In the genomic region with DNA sequence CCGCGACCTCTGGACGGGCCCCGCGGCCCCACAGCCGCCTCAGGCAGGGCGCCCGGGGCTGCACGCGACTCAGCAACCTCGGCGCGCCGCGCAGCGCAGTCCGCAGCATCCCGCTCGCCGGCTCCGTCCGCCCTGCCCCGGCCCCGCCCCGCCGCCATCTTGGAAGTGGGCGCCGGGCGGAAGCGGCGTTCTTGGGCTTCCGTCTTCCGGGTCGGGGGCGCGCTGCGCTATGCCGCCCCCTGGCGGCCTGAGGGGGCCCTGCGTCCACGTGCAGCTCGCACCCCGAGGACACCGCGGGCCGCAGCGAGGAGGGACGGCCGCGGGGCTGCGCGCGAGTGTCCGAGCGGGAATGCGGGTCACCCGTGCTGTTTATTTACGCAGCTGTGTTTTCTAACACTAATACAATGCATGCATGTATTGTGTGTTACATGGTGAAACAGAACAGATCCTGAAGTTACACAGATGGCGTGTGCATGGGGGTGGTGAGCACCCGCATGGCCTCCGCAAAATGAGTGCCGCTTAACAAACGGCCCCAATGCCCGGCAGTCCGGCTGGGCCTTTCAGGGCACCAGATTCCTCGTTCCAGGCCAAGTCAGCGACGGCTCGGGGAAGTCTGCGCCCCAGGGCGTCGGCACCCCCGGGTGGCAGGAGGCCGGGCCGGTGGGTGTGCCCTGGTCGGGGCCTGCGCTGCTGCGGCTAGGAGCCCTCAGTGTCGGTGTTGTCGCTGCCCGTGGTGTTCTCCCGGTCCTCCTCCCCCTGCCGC, we compare ENCODE assay signal across 1 cellular context.
TF ChIP-seq lines count a peak whose summit lies in the region.

A gene (minus strand): TSS at position 139 of the 763 bp plus-strand sequence. CDS start 30 bp downstream, at position 109.

TF ChIP-seq in HepG2, 621 proteins besides CTCF, POLR2A, EP300 and RAD21 (continued from another document and continues in another):
- TF ChIP-seq, protein P1, sequence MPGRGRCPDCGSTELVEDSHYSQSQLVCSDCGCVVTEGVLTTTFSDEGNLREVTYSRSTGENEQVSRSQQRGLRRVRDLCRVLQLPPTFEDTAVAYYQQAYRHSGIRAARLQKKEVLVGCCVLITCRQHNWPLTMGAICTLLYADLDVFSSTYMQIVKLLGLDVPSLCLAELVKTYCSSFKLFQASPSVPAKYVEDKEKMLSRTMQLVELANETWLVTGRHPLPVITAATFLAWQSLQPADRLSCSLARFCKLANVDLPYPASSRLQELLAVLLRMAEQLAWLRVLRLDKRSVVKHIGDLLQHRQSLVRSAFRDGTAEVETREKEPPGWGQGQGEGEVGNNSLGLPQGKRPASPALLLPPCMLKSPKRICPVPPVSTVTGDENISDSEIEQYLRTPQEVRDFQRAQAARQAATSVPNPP (CRISPR knock-in tag; IDR thresholded peaks at IDR 0.05), result peak; percentile 77
- 0 out of 2 replicates have a peak, but pooled peaks have one; percentile 68 for TF ChIP-seq TEAD2 (CRISPR knock-in tag; IDR thresholded peaks at IDR 0.05)
- TF ChIP-seq ZNF326 (CRISPR knock-in tag; IDR thresholded peaks at IDR 0.05; ENCODE audit: borderline replicate concordance), result no peak
- TF ChIP-seq, protein P2, sequence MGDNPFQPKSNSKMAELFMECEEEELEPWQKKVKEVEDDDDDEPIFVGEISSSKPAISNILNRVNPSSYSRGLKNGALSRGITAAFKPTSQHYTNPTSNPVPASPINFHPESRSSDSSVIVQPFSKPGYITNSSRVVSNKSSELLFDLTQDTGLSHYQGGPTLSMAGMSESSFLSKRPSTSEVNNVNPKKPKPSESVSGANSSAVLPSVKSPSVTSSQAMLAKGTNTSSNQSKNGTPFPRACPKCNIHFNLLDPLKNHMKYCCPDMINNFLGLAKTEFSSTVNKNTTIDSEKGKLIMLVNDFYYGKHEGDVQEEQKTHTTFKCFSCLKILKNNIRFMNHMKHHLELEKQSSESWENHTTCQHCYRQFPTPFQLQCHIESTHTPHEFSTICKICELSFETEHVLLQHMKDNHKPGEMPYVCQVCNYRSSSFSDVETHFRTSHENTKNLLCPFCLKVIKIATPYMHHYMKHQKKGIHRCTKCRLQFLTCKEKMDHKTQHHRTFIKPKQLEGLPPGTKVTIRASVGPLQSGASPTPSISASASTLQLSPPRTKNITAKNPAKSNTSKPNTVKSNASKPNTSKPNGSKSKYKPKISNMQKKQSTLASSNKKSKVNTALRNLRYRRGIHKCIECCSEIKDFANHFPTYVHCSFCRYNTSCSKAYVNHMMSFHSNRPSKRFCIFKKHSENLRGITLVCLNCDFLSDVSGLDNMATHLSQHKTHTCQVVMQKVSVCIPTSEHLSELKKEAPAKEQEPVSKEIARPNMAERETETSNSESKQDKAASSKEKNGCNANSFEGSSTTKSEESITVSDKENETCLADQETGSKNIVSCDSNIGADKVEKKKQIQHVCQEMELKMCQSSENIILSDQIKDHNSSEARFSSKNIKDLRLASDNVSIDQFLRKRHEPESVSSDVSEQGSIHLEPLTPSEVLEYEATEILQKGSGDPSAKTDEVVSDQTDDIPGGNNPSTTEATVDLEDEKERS (CRISPR knock-in tag; IDR thresholded peaks at IDR 0.05), result no peak
- TF ChIP-seq ZNF878 (CRISPR knock-in tag; IDR thresholded peaks at IDR 0.05), result no peak
- TF ChIP-seq, protein P3, sequence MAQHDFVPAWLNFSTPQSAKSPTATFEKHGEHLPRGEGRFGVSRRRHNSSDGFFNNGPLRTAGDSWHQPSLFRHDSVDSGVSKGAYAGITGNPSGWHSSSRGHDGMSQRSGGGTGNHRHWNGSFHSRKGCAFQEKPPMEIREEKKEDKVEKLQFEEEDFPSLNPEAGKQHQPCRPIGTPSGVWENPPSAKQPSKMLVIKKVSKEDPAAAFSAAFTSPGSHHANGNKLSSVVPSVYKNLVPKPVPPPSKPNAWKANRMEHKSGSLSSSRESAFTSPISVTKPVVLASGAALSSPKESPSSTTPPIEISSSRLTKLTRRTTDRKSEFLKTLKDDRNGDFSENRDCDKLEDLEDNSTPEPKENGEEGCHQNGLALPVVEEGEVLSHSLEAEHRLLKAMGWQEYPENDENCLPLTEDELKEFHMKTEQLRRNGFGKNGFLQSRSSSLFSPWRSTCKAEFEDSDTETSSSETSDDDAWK (CRISPR knock-in tag; IDR thresholded peaks at IDR 0.05), result no peak
- TF ChIP-seq ZNF251 (CRISPR knock-in tag; IDR thresholded peaks at IDR 0.05), result no peak
- TF ChIP-seq NCOA5 (CRISPR knock-in tag; IDR thresholded peaks at IDR 0.05), result no peak
- no peak for TF ChIP-seq HHEX (CRISPR knock-in tag; IDR thresholded peaks at IDR 0.05)
- TF ChIP-seq ZNF891 (CRISPR knock-in tag; IDR thresholded peaks at IDR 0.05), result peak; percentile 93
- no peak for TF ChIP-seq ZKSCAN1 (IDR thresholded peaks at IDR 0.05; ENCODE audit: low read length)
- TF ChIP-seq, protein P4, sequence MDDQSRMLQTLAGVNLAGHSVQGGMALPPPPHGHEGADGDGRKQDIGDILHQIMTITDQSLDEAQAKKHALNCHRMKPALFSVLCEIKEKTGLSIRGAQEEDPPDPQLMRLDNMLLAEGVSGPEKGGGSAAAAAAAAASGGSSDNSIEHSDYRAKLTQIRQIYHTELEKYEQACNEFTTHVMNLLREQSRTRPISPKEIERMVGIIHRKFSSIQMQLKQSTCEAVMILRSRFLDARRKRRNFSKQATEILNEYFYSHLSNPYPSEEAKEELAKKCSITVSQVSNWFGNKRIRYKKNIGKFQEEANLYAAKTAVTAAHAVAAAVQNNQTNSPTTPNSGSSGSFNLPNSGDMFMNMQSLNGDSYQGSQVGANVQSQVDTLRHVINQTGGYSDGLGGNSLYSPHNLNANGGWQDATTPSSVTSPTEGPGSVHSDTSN (CRISPR knock-in tag; IDR thresholded peaks at IDR 0.05; ENCODE audit: borderline replicate concordance), result no peak
- TF ChIP-seq SAFB2 (CRISPR knock-in tag; IDR thresholded peaks at IDR 0.05; ENCODE audit: borderline replicate concordance, low read depth), result peak; percentile 89
- TF ChIP-seq KLF11 (CRISPR knock-in tag; IDR thresholded peaks at IDR 0.05), result no peak
- TF ChIP-seq, protein P5, sequence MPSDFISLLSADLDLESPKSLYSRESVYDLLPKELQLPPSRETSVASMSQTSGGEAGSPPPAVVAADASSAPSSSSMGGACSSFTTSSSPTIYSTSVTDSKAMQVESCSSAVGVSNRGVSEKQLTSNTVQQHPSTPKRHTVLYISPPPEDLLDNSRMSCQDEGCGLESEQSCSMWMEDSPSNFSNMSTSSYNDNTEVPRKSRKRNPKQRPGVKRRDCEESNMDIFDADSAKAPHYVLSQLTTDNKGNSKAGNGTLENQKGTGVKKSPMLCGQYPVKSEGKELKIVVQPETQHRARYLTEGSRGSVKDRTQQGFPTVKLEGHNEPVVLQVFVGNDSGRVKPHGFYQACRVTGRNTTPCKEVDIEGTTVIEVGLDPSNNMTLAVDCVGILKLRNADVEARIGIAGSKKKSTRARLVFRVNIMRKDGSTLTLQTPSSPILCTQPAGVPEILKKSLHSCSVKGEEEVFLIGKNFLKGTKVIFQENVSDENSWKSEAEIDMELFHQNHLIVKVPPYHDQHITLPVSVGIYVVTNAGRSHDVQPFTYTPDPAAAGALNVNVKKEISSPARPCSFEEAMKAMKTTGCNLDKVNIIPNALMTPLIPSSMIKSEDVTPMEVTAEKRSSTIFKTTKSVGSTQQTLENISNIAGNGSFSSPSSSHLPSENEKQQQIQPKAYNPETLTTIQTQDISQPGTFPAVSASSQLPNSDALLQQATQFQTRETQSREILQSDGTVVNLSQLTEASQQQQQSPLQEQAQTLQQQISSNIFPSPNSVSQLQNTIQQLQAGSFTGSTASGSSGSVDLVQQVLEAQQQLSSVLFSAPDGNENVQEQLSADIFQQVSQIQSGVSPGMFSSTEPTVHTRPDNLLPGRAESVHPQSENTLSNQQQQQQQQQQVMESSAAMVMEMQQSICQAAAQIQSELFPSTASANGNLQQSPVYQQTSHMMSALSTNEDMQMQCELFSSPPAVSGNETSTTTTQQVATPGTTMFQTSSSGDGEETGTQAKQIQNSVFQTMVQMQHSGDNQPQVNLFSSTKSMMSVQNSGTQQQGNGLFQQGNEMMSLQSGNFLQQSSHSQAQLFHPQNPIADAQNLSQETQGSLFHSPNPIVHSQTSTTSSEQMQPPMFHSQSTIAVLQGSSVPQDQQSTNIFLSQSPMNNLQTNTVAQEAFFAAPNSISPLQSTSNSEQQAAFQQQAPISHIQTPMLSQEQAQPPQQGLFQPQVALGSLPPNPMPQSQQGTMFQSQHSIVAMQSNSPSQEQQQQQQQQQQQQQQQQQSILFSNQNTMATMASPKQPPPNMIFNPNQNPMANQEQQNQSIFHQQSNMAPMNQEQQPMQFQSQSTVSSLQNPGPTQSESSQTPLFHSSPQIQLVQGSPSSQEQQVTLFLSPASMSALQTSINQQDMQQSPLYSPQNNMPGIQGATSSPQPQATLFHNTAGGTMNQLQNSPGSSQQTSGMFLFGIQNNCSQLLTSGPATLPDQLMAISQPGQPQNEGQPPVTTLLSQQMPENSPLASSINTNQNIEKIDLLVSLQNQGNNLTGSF (CRISPR knock-in tag; IDR thresholded peaks at IDR 0.05), result peak; percentile 71; the same call in 1 of the 2 replicates
- TF ChIP-seq, protein P6, sequence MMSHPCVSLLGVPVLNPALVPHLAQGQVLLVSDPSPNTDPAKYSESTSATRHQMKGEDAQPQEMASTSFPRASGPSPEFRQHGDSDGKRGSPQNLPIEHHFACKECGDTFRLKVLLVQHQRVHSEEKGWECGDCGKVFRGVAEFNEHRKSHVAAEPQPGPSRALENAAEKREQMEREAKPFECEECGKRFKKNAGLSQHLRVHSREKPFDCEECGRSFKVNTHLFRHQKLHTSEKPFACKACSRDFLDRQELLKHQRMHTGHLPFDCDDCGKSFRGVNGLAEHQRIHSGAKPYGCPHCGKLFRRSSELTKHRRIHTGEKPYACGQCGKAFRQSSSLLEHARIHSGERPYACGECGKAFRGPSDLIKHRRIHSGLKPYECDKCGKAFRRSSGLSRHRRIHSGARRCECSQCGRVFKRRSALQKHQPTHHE (CRISPR knock-in tag; IDR thresholded peaks at IDR 0.05; ENCODE audit: borderline replicate concordance), result 0 out of 2 replicates have a peak, but pooled peaks have one; percentile 58
- TF ChIP-seq ZNF430 (CRISPR knock-in tag; IDR thresholded peaks at IDR 0.05), result peak; percentile 94
- TF ChIP-seq, protein P7, sequence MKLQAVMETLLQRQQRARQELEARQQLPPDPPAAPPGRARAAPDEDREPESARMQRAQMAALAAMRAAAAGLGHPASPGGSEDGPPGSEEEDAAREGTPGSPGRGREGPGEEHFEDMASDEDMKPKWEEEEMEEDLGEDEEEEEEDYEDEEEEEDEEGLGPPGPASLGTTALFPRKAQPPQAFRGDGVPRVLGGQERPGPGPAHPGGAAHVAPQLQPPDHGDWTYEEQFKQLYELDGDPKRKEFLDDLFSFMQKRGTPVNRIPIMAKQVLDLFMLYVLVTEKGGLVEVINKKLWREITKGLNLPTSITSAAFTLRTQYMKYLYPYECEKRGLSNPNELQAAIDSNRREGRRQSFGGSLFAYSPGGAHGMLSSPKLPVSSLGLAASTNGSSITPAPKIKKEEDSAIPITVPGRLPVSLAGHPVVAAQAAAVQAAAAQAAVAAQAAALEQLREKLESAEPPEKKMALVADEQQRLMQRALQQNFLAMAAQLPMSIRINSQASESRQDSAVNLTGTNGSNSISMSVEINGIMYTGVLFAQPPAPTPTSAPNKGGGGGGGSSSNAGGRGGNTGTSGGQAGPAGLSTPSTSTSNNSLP (IDR thresholded peaks at IDR 0.05; ENCODE audit: low read depth, low read length), result no peak
- TF ChIP-seq RORA (CRISPR knock-in tag; IDR thresholded peaks at IDR 0.05), result no peak
- TF ChIP-seq ZNF484 (CRISPR knock-in tag; IDR thresholded peaks at IDR 0.05; ENCODE audit: borderline replicate concordance, low read depth), result no peak; the same call in 1 of the 2 replicates
- TF ChIP-seq ZNF17 (CRISPR knock-in tag; IDR thresholded peaks at IDR 0.05), result 0 out of 2 replicates have a peak, but pooled peaks have one; percentile 58
- TF ChIP-seq NR3C1 (CRISPR knock-in tag; IDR thresholded peaks at IDR 0.05), result no peak
- TF ChIP-seq ZNF329 (CRISPR knock-in tag; IDR thresholded peaks at IDR 0.05; ENCODE audit: low read depth), result peak; percentile 88; the same call in 1 of the 2 replicates
- TF ChIP-seq ZNF468 (CRISPR knock-in tag; IDR thresholded peaks at IDR 0.05), result 0 out of 2 replicates have a peak, but pooled peaks have one; percentile 36
- peak; percentile 50; the same call in 1 of the 2 replicates for TF ChIP-seq MAF1 (CRISPR knock-in tag; IDR thresholded peaks at IDR 0.05; ENCODE audit: borderline replicate concordance)
- TF ChIP-seq, protein P8, sequence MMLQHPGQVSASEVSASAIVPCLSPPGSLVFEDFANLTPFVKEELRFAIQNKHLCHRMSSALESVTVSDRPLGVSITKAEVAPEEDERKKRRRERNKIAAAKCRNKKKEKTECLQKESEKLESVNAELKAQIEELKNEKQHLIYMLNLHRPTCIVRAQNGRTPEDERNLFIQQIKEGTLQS (CRISPR knock-in tag; IDR thresholded peaks at IDR 0.05), result peak; percentile 46
- TF ChIP-seq MEIS1 (CRISPR knock-in tag; IDR thresholded peaks at IDR 0.05; ENCODE audit: borderline replicate concordance), result peak; percentile 69
- TF ChIP-seq, protein P9, sequence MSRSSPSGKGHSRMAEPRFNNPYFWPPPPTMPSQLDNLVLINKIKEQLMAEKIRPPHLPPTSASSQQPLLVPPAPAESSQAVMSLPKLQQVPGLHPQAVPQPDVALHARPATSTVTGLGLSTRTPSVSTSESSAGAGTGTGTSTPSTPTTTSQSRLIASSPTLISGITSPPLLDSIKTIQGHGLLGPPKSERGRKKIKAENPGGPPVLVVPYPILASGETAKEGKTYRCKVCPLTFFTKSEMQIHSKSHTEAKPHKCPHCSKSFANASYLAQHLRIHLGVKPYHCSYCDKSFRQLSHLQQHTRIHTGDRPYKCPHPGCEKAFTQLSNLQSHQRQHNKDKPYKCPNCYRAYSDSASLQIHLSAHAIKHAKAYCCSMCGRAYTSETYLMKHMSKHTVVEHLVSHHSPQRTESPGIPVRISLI (CRISPR knock-in tag; IDR thresholded peaks at IDR 0.05; ENCODE audit: borderline replicate concordance), result peak; percentile 60; the same call in 1 of the 2 replicates
- no peak for TF ChIP-seq KAT2B (IDR thresholded peaks at IDR 0.05; ENCODE audit: borderline replicate concordance, low read depth, low read length)
- no peak for TF ChIP-seq HIVEP1 (CRISPR knock-in tag; IDR thresholded peaks at IDR 0.05)
- TF ChIP-seq SP140L (CRISPR knock-in tag; IDR thresholded peaks at IDR 0.05; ENCODE audit: borderline replicate concordance), result no peak
- 0 out of 2 replicates have a peak, but pooled peaks have one; percentile 31 for TF ChIP-seq ZNF619 (CRISPR knock-in tag; IDR thresholded peaks at IDR 0.05)
- TF ChIP-seq SRSF9 (IDR thresholded peaks at IDR 0.05; ENCODE audit: borderline replicate concordance, insufficient read depth, low read depth, low read length, poor library complexity, severe bottlenecking), result no peak
- TF ChIP-seq ZNF879 (CRISPR knock-in tag; IDR thresholded peaks at IDR 0.05), result no peak
- no peak for TF ChIP-seq ZNF746 (CRISPR knock-in tag; IDR thresholded peaks at IDR 0.05)
- peak; percentile 94 for TF ChIP-seq ZNF564 (CRISPR knock-in tag; IDR thresholded peaks at IDR 0.05)
- peak; percentile 69; the same call in 1 of the 2 replicates for TF ChIP-seq ZMYM4 (CRISPR knock-in tag; IDR thresholded peaks at IDR 0.05)
- peak; percentile 54; the same call in 1 of the 2 replicates for TF ChIP-seq PCBP1 (IDR thresholded peaks at IDR 0.05; ENCODE audit: borderline replicate concordance, low read depth, low read length)
- TF ChIP-seq ISL2 (CRISPR knock-in tag; IDR thresholded peaks at IDR 0.05), result peak; percentile 37; the same call in 1 of the 2 replicates
- peak; percentile 94 for TF ChIP-seq GABPB1 (CRISPR knock-in tag; IDR thresholded peaks at IDR 0.05)
